ENCODE assay signal across 8 cellular contexts in the genomic region with DNA sequence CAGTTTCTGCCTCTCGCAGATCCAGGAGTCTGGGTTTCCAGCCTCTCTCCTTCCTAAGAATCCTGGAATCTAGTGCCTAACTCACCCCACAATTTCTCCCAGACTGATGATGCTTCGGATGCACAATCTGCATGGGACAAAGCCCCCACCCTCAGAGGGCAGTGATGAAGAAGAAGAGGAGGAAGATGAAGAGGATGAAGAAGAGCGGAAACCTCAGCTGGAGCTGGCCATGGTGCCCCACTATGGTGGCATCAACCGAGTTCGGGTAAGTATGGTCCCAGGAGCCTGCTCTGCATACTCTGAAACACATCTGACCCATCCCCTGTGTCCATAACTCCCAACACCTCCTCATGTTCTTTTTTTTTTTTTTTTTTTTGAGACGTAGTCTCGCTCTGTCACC. TPM values are rescaled to one million over a fixed set of nuclear protein-coding genes. Genes with fewer than 3 reads are reported as not detected.
DNase-seq lines count a peak whose midpoint lies in the region; ATAC-seq and TF ChIP-seq lines count a peak whose summit lies in the region.

No MANE protein-coding gene starts in this region.

- TF ChIP-seq CTCF in HFF-Myc (IDR thresholded peaks at IDR 0.05; ENCODE audit: low read depth, low read length, missing control alignments), result no peak
- TF ChIP-seq CTCF in activated CD8-positive, alpha-beta T cell treated with anti-CD3 and anti-CD28 coated beads for 36 hours (IDR thresholded peaks at IDR 0.05), result no peak
- no peak for TF ChIP-seq CTCF in spleen (IDR thresholded peaks at IDR 0.05 in 8 of 11, conservative IDR thresholded peaks at IDR 0.05 in 3 of 11)
- no peak for TF ChIP-seq CTCF in GM10266 (IDR thresholded peaks at IDR 0.05; ENCODE audit: control insufficient read depth, insufficient read depth, low read depth, missing control alignments)

- no peaks in the 10 kb centered on the region for H3K27me3 ChIP-seq in iPS DF 6.9 (ENCODE audit: control insufficient read depth, insufficient read depth, low read length)
- H3K27me3 ChIP-seq in spleen (replicated peaks in 1 of 7), result peaks cover 0 to 34% (median 19%) of the 10 kb centered on the region in 7 donors

- peaks cover 36% of the 10 kb centered on the region for H3K36me3 Mint-ChIP-seq in activated CD8-positive, alpha-beta T cell treated with anti-CD3 and anti-CD28 coated beads for 36 hours (ENCODE audit: low read depth)

- DNase-seq in HFF-Myc (ENCODE audit: extremely low read depth, low read depth), result no peak
- no peak for DNase-seq in activated CD8-positive, alpha-beta T cell treated with anti-CD3 and anti-CD28 coated beads for 36 hours
- DNase-seq in iPS DF 6.9 (ENCODE audit: low read depth, low spot score), result no peak
- no peak for DNase-seq in spleen
- no peak for DNase-seq in NCI-H748 (lab: John Stamatoyannopoulos, UW; ENCODE audit: unreplicated experiment)
- DNase-seq in ecto neural progenitor cell (ENCODE audit: low spot score), result no peak
- DNase-seq in NCI-H446 (lab: John Stamatoyannopoulos, UW), result no peak
- no peak for DNase-seq in GM10266 (ENCODE audit: extremely low spot score)

- H3K9me3 Mint-ChIP-seq in activated CD8-positive, alpha-beta T cell treated with anti-CD3 and anti-CD28 coated beads for 36 hours, result no peaks in the 10 kb centered on the region

- ATAC-seq in activated CD8-positive, alpha-beta T cell treated with anti-CD3 and anti-CD28 coated beads for 36 hours, result no peak

- peak overlapping the region; percentile 89 for H3K27ac Mint-ChIP-seq in activated CD8-positive, alpha-beta T cell treated with anti-CD3 and anti-CD28 coated beads for 36 hours

- H3K4me3 ChIP-seq in HFF-Myc (replicated peaks; ENCODE audit: low read depth, low read length) (peak overlapping the region; percentile 100), iPS DF 6.9 (ENCODE audit: low read length) (peak overlapping the region; percentile 96; the same call in 1 of the 2 replicates), spleen (peak overlapping the region; percentile 82 to 100 (median 98))

- POLR2A ChIA-PET in activated CD8-positive, alpha-beta T cell treated with anti-CD3 and anti-CD28 coated beads for 36 hours (lab: Charles Lee), result interaction anchor here (0.8 to 3.7 kb wide), 6 partner anchors 9 to 112 kb away, joined by 3 to 17 read pairs (median 5); a partner anchor contains a TSS

- CTCF ChIA-PET in activated CD8-positive, alpha-beta T cell treated with anti-CD3 and anti-CD28 coated beads for 36 hours (lab: Charles Lee), result interaction anchor here (0.7 to 2.1 kb wide), 4 partner anchors 43 to 137 kb away, joined by 3 to 8 read pairs (median 5); a partner anchor contains a TSS

- H3K4me1 ChIP-seq in iPS DF 6.9 (ENCODE audit: control insufficient read depth, insufficient read depth, low read length) (peaks cover 3% of the 10 kb centered on the region), spleen (peaks cover 10 to 50% (median 33%) of the 10 kb centered on the region in 6 donors)

- peaks cover 15% of the 10 kb centered on the region for H3K27me3 Mint-ChIP-seq in activated CD8-positive, alpha-beta T cell treated with anti-CD3 and anti-CD28 coated beads for 36 hours

- no CpG with 5 or more reads among the region's 7 CpGs for WGBS in iPS DF 6.9 (ENCODE audit: insufficient coverage, insufficient read length)
- 77 to 89% (median 81%) methylated on average over 5 to 7 of the region's 7 CpGs for WGBS in spleen, 5 donors

- no peak overlapping the region for H3K27ac ChIP-seq in iPS DF 6.9 (ENCODE audit: low read length)
- peak overlapping the region in 4 of 8 donors; percentile 84 to 90 (median 88) for H3K27ac ChIP-seq in spleen

- H3K4me3 Mint-ChIP-seq in activated CD8-positive, alpha-beta T cell treated with anti-CD3 and anti-CD28 coated beads for 36 hours, result peak overlapping the region; percentile 79

- TF ChIP-seq POLR2A in spleen (IDR thresholded peaks at IDR 0.05), result no peak

- peaks cover 23% of the 10 kb centered on the region for H3K36me3 ChIP-seq in iPS DF 6.9 (ENCODE audit: control insufficient read depth, insufficient read depth, low read length)
- peaks cover 7 to 56% (median 44%) of the 10 kb centered on the region in 6 donors for H3K36me3 ChIP-seq in spleen

- intact Hi-C loops in activated CD8-positive, alpha-beta T cell treated with anti-CD3 and anti-CD28 coated beads for 36 hours (cut with micrococcal nuclease), result no loop called here
- intact Hi-C loops in spleen (cut with DNase I; ENCODE audit: low total_unique reads), result no loop called here

- peaks cover 32% of the 10 kb centered on the region for H3K4me1 Mint-ChIP-seq in activated CD8-positive, alpha-beta T cell treated with anti-CD3 and anti-CD28 coated beads for 36 hours (ENCODE audit: low read depth)

- no peaks in the 10 kb centered on the region for H3K9me3 ChIP-seq in iPS DF 6.9 (ENCODE audit: control insufficient read depth, insufficient read depth, low read length)
- H3K9me3 ChIP-seq in spleen, result no peaks in the 10 kb centered on the region

RNA-seq across cellular contexts. Expression of a gene that starts 0.8 kb away (rescaled TPM):
- 10 to 100 TPM; 49.4 to 50.1 TPM for total RNA-seq in activated CD8-positive, alpha-beta T cell treated with anti-CD3 and anti-CD28 coated beads for 36 hours
- total RNA-seq in spleen, result 10 to 100 TPM; 24.3 to 34.5 (median 26.0) TPM
- 10 to 100 TPM in 1 of 3 donors, 1 to 10 TPM in 2; 5.5 to 14.7 (median 9.5) TPM for polyA plus RNA-seq in spleen

RNA-seq across cellular contexts. Expression of a gene that starts 8.8 kb away (rescaled TPM):
- 1 to 10 TPM; 1.3 to 1.5 TPM for total RNA-seq in activated CD8-positive, alpha-beta T cell treated with anti-CD3 and anti-CD28 coated beads for 36 hours
- total RNA-seq in spleen, result 1 to 10 TPM in 2 of 7 donors, under 1 TPM in 5; 0.43 to 1.4 (median 0.93) TPM
- under 1 TPM; 0.26 to 0.61 (median 0.38) TPM for polyA plus RNA-seq in spleen

RNA-seq across cellular contexts. Expression of a gene that starts 22.6 kb away (rescaled TPM):
- 10 to 100 TPM; 23.8 to 24.5 TPM for total RNA-seq in activated CD8-positive, alpha-beta T cell treated with anti-CD3 and anti-CD28 coated beads for 36 hours
- total RNA-seq in spleen, result 10 to 100 TPM; 31.4 to 66.4 (median 48.2) TPM
- 10 to 100 TPM; 22.6 to 44.1 (median 24.6) TPM for polyA plus RNA-seq in spleen

RNA-seq across cellular contexts. Expression of a gene that starts 53.1 kb away (rescaled TPM):
- total RNA-seq in activated CD8-positive, alpha-beta T cell treated with anti-CD3 and anti-CD28 coated beads for 36 hours, result under 1 TPM; 0.13 to 0.18 TPM
- 1 to 10 TPM in 1 of 7 donors, under 1 TPM in 6; 0.28 to 1.2 (median 0.77) TPM for total RNA-seq in spleen
- under 1 TPM; 0.07 to 0.10 (median 0.09) TPM for polyA plus RNA-seq in spleen

RNA-seq across cellular contexts. Expression of a gene that starts 55.2 kb away (rescaled TPM):
- total RNA-seq in activated CD8-positive, alpha-beta T cell treated with anti-CD3 and anti-CD28 coated beads for 36 hours, result 10 to 100 TPM; 66.3 to 66.7 TPM
- total RNA-seq in spleen, result 10 to 100 TPM; 61.7 to 95.9 (median 76.2) TPM
- polyA plus RNA-seq in spleen, result 10 to 100 TPM; 36.2 to 55.9 (median 45.0) TPM
